Comparison of ENCODE assay signal across 22 cellular contexts in the genomic region with DNA sequence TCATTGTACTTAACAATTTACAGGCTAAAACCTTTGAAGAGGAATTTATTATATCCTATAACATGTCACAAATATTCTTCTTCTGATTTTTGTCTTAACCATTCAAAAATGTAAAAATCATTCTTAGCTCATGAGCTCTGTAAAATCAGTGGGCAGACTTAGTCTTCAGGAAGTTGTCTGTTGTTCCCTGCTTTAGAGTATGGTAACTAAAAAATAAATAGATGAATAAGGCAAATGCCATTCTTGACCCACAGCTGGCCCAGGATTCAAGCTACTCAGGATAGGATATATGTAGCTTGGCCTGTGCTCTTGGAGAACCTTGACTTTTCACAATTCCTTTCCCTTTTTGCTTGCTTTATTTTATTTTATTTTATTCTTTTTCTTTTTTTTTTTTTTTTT. TPM values are rescaled to one million over a fixed set of nuclear protein-coding genes. Genes with fewer than 3 reads are reported as not detected.
"Had no signal": no experiment of that assay in that cellular context is flagged by ENCODE, and none has a peak within 500 bp of the region (broad histone marks: within the 10 kb centered on the region; RNA-seq: fewer than 3 reads in every experiment).

No MANE protein-coding gene starts in this region.

- H3K27me3 ChIP-seq: colonic mucosa, sigmoid colon, spleen had no signal

- ATAC-seq: activated CD8-positive, alpha-beta T cell treated with anti-CD3 and anti-CD28 coated beads for 36 hours; activated T-helper 17 cell treated with anti-CD3 and anti-CD28 coated beads, Interleukin-2, amount 50 U/mL, for 72 hours; naive thymus-derived CD8-positive, alpha-beta T cell had no signal

- H3K27me3 Mint-ChIP-seq: activated CD4-positive, alpha-beta T cell treated with anti-CD3 and anti-CD28 coated beads, Interleukin-2, amount 10 ng/mL, durations not matched to agents 24 days and 14 days; activated CD8-positive, alpha-beta T cell treated with anti-CD3 and anti-CD28 coated beads for 36 hours; activated naive CD8-positive, alpha-beta T cell treated with anti-CD3 and anti-CD28 coated beads, Interleukin-2, amount 10 ng/mL, durations not matched to agents 7 days and 5 days; activated T-helper 17 cell treated with anti-CD3 and anti-CD28 coated beads, Interleukin-2, amount 50 U/mL, for 72 hours; naive thymus-derived CD8-positive, alpha-beta T cell had no signal

- H3K9me3 ChIP-seq: colonic mucosa had no signal

- H2AFZ ChIP-seq: parathyroid adenoma had no signal

- H3K36me3 ChIP-seq: colonic mucosa, sigmoid colon had no signal

- H3K4me3 Mint-ChIP-seq: activated CD4-positive, alpha-beta T cell treated with anti-CD3 and anti-CD28 coated beads, Interleukin-2, amount 10 ng/mL, durations not matched to agents 24 days and 14 days; activated CD8-positive, alpha-beta T cell treated with anti-CD3 and anti-CD28 coated beads for 36 hours; activated naive CD8-positive, alpha-beta T cell treated with anti-CD3 and anti-CD28 coated beads, Interleukin-2, amount 10 ng/mL, durations not matched to agents 7 days and 5 days; activated T-helper 17 cell treated with anti-CD3 and anti-CD28 coated beads, Interleukin-2, amount 50 U/mL, for 72 hours; brain; endodermal cell; immature natural killer cell had no signal

- H3K4me3 ChIP-seq: colonic mucosa, sigmoid colon, spleen had no signal

- H3K27ac ChIP-seq: colonic mucosa, parathyroid adenoma, sigmoid colon, spleen had no signal

- H3K9ac ChIP-seq: parathyroid adenoma had no signal

- DNase-seq: activated CD4-positive, alpha-beta T cell treated with anti-CD3 and anti-CD28 coated beads, Interleukin-2, amount 10 ng/mL, durations not matched to agents 24 days and 14 days; activated CD8-positive, alpha-beta T cell treated with anti-CD3 and anti-CD28 coated beads for 36 hours; activated naive CD4-positive, alpha-beta T cell; activated naive CD8-positive, alpha-beta T cell treated with anti-CD3 and anti-CD28 coated beads, Interleukin-2, amount 10 ng/mL, durations not matched to agents 7 days and 5 days; activated T-cell treated with anti-CD3 and anti-CD28 coated beads, Interleukin-2, amount 50 U/mL, for 1 hour; caudate nucleus; colonic mucosa; erythroblast; head of caudate nucleus; immature natural killer cell; mesendoderm; naive thymus-derived CD8-positive, alpha-beta T cell; sigmoid colon; spleen; stimulated activated CD4-positive, alpha-beta T cell treated with anti-CD3 and anti-CD28 coated beads, Interleukin-4, amount 100 ng/mL, for 4 hours; stimulated activated naive CD4-positive, alpha-beta T cell; T1000 had no signal

- H3K4me1 ChIP-seq: colonic mucosa, spleen had no signal

- H3K27ac Mint-ChIP-seq: activated CD4-positive, alpha-beta T cell treated with anti-CD3 and anti-CD28 coated beads, Interleukin-2, amount 10 ng/mL, durations not matched to agents 24 days and 14 days; activated CD8-positive, alpha-beta T cell treated with anti-CD3 and anti-CD28 coated beads for 36 hours; activated naive CD8-positive, alpha-beta T cell treated with anti-CD3 and anti-CD28 coated beads, Interleukin-2, amount 10 ng/mL, durations not matched to agents 7 days and 5 days; activated T-helper 17 cell treated with anti-CD3 and anti-CD28 coated beads, Interleukin-2, amount 50 U/mL, for 72 hours; brain had no signal

RNA-seq across cellular contexts. Expression of gene LRRC4, which starts 51.5 kb away (rescaled TPM):
- total RNA-seq: activated CD8-positive, alpha-beta T cell treated with anti-CD3 and anti-CD28 coated beads for 36 hours; T-helper 1 cell treated with Interleukin-12 subunit alpha and Interleukin-12 subunit beta and Interleukin-4 antibody, amounts not matched to agents 30 ng/mL and 1 ng/mL, for 36 hours had no signal
